30 cellular contexts compared by ENCODE assay signal in genomic region chr6:72262254-72262653, GRCh38.
"Had no signal": no experiment of that assay in that cellular context is flagged by ENCODE, and none has a peak within 500 bp of the region (broad histone marks: within the 10 kb centered on the region; RNA-seq: fewer than 3 reads in every experiment).

No MANE protein-coding gene starts in this region.

- ATAC-seq: left colon; left lung; lower lobe of right lung; natural killer cell; right cardiac atrium; stimulated activated effector memory CD8-positive, alpha-beta T cell treated with anti-CD3 and anti-CD28 coated beads, Interleukin-12 subunit alpha, Interleukin-12 subunit beta, amount 100 ng/mL, for 72 hours; upper lobe of right lung had no signal

- H3K4me1 Mint-ChIP-seq: immature natural killer cell; naive B cell; natural killer cell; nephron progenitor cell; neural progenitor cell; stimulated activated effector memory CD8-positive, alpha-beta T cell treated with anti-CD3 and anti-CD28 coated beads, Interleukin-12 subunit alpha, Interleukin-12 subunit beta, amount 100 ng/mL, for 72 hours had no signal

- H3K9me3 Mint-ChIP-seq: mesothelial cell of epicardium; naive B cell; natural killer cell; nephron progenitor cell; neural progenitor cell; stimulated activated effector memory CD8-positive, alpha-beta T cell treated with anti-CD3 and anti-CD28 coated beads, Interleukin-12 subunit alpha, Interleukin-12 subunit beta, amount 100 ng/mL, for 72 hours; stimulated activated naive CD8-positive, alpha-beta T cell treated with anti-CD3 and anti-CD28 coated beads, Interleukin-15, Interleukin-2, amounts not matched to agents 100 ng/mL and 50 ng/mL, for 24 hours had no signal

- DNase-seq: hypothalamus; immature natural killer cell; kidney; left colon; left lung; lower lobe of right lung; mesendoderm; naive B cell; natural killer cell; nephron progenitor cell; occipital lobe; ovary; retina; right cardiac atrium; sigmoid colon; small intestine; spleen; stimulated activated CD4-positive, alpha-beta T cell treated with anti-CD3 and anti-CD28 coated beads, Interleukin-4, amount 100 ng/mL, for 24 hours; stimulated activated naive CD4-positive, alpha-beta T cell; tibial artery; trophoblast cell; upper lobe of right lung had no signal

- H3K4me3 ChIP-seq: left lung, lower lobe of right lung, neural progenitor cell, ovary, sigmoid colon, spleen, suprapubic skin, thoracic aorta, tibial artery, upper lobe of right lung had no signal

- H3K27me3 Mint-ChIP-seq: progenitor cell of endocrine pancreas; stimulated activated naive CD8-positive, alpha-beta T cell treated with anti-CD3 and anti-CD28 coated beads, Interleukin-15, Interleukin-2, amounts not matched to agents 100 ng/mL and 50 ng/mL, for 24 hours had no signal

- H3K27ac Mint-ChIP-seq: immature natural killer cell; mesothelial cell of epicardium; naive B cell; natural killer cell; nephron progenitor cell; neural progenitor cell; progenitor cell of endocrine pancreas; stimulated activated effector memory CD8-positive, alpha-beta T cell treated with anti-CD3 and anti-CD28 coated beads, Interleukin-12 subunit alpha, Interleukin-12 subunit beta, amount 100 ng/mL, for 72 hours; stimulated activated naive CD8-positive, alpha-beta T cell treated with anti-CD3 and anti-CD28 coated beads, Interleukin-15, Interleukin-2, amounts not matched to agents 100 ng/mL and 50 ng/mL, for 24 hours had no signal

- H3K36me3 Mint-ChIP-seq: immature natural killer cell; mesothelial cell of epicardium; naive B cell; natural killer cell; neural progenitor cell; stimulated activated effector memory CD8-positive, alpha-beta T cell treated with anti-CD3 and anti-CD28 coated beads, Interleukin-12 subunit alpha, Interleukin-12 subunit beta, amount 100 ng/mL, for 72 hours had no signal

- H3K4me3 Mint-ChIP-seq: immature natural killer cell; mesothelial cell of epicardium; naive B cell; natural killer cell; nephron progenitor cell; neural progenitor cell; stimulated activated effector memory CD8-positive, alpha-beta T cell treated with anti-CD3 and anti-CD28 coated beads, Interleukin-12 subunit alpha, Interleukin-12 subunit beta, amount 100 ng/mL, for 72 hours; stimulated activated naive CD8-positive, alpha-beta T cell treated with anti-CD3 and anti-CD28 coated beads, Interleukin-15, Interleukin-2, amounts not matched to agents 100 ng/mL and 50 ng/mL, for 24 hours had no signal

- H3K27ac ChIP-seq: left lung, lower lobe of right lung, neural progenitor cell, neutrophil, ovary, sigmoid colon, spleen, suprapubic skin, thoracic aorta, tibial artery, upper lobe of right lung had no signal
